Comparison of ENCODE assay signal across 9 cellular contexts in genomic region chr10:121889212-121889611, GRCh38.
"Had no signal": no experiment of that assay in that cellular context is flagged by ENCODE, and none has a peak within 500 bp of the region (broad histone marks: within the 10 kb centered on the region; RNA-seq: fewer than 3 reads in every experiment).

No MANE protein-coding gene starts in this region.

- DNase-seq: GM23248, GOT3, H7, KBM-7 had no signal

- H3K27ac ChIP-seq: GM23248, HL-60 had no signal

- H3K4me3 Mint-ChIP-seq: IgD-negative memory B cell had no signal

- H3K9me3 Mint-ChIP-seq: IgD-negative memory B cell had no signal

- H3K27me3 Mint-ChIP-seq: IgD-negative memory B cell had no signal

- H3K4me3 ChIP-seq: GM23248, HAP-1 had no signal

- FAIRE-seq: HepG2 had no signal

- H3K9me3 ChIP-seq: HAP-1 had no signal

- ATAC-seq: HCT116, HepG2 had no signal
